In genomic region chr6:23465912-23466311, GRCh38 we compare ENCODE assay signal across 28 cellular contexts.
"Had no signal": no experiment of that assay in that cellular context is flagged by ENCODE, and none has a peak within 500 bp of the region (broad histone marks: within the 10 kb centered on the region; RNA-seq: fewer than 3 reads in every experiment).

No MANE protein-coding gene starts in this region.

- H3K27ac ChIP-seq: stomach, suprapubic skin, testis, thoracic aorta, thyroid gland, tibial artery, tibial nerve, transverse colon, upper lobe of left lung, upper lobe of right lung, uterus, vagina had no signal

- H3K36me3 Mint-ChIP-seq: stimulated activated effector memory CD8-positive, alpha-beta T cell treated with anti-CD3 and anti-CD28 coated beads, Interleukin-12 subunit alpha, Interleukin-12 subunit beta, amount 100 ng/mL, for 72 hours; stimulated activated memory B cell treated with anti-CD40 and anti-IgM and Interleukin-4, amounts not matched to agents 10 μg/mL and 1 μg/mL and 100 μg/mL, for 72 hours; stimulated activated naive B cell treated with anti-CD40 and anti-IgM and Interleukin-4, amounts not matched to agents 10 μg/mL and 1 μg/mL and 100 μg/mL, for 72 hours; type B pancreatic cell had no signal

- H3K9me3 Mint-ChIP-seq: stimulated activated naive CD8-positive, alpha-beta T cell treated with anti-CD3 and anti-CD28 coated beads, Interleukin-15, amount 100 ng/mL, for 72 hours; type B pancreatic cell had no signal

- H3K27me3 ChIP-seq: stomach, suprapubic skin, testis, thyroid gland, tibial artery, tibial nerve, transverse colon, upper lobe of left lung, upper lobe of right lung, uterus, vagina had no signal

- H3K27me3 Mint-ChIP-seq: stimulated activated memory B cell treated with anti-CD40 and anti-IgM and Interleukin-4, amounts not matched to agents 10 μg/mL and 1 μg/mL and 100 μg/mL, for 72 hours; stimulated activated naive B cell treated with anti-CD40 and anti-IgM and Interleukin-4, amounts not matched to agents 10 μg/mL and 1 μg/mL and 100 μg/mL, for 72 hours; type B pancreatic cell had no signal

- H3K4me3 Mint-ChIP-seq: stimulated activated effector memory CD8-positive, alpha-beta T cell treated with anti-CD3 and anti-CD28 coated beads, Interleukin-12 subunit alpha, Interleukin-12 subunit beta, amount 100 ng/mL, for 72 hours; stimulated activated memory B cell treated with anti-CD40 and anti-IgM and Interleukin-4, amounts not matched to agents 10 μg/mL and 1 μg/mL and 100 μg/mL, for 72 hours; stimulated activated naive B cell treated with anti-CD40 and anti-IgM and Interleukin-4, amounts not matched to agents 10 μg/mL and 1 μg/mL and 100 μg/mL, for 72 hours; stimulated activated naive CD8-positive, alpha-beta T cell treated with anti-CD3 and anti-CD28 coated beads, Interleukin-15, amount 100 ng/mL, for 72 hours; stimulated activated naive CD8-positive, alpha-beta T cell treated with anti-CD3 and anti-CD28 coated beads, Interleukin-15, Interleukin-2, amounts not matched to agents 100 ng/mL and 50 ng/mL, for 24 hours; type B pancreatic cell had no signal

- H3K27ac Mint-ChIP-seq: stimulated activated effector memory CD8-positive, alpha-beta T cell treated with anti-CD3 and anti-CD28 coated beads, Interleukin-12 subunit alpha, Interleukin-12 subunit beta, amount 100 ng/mL, for 72 hours; stimulated activated memory B cell treated with anti-CD40 and anti-IgM and Interleukin-4, amounts not matched to agents 10 μg/mL and 1 μg/mL and 100 μg/mL, for 72 hours; stimulated activated naive B cell treated with anti-CD40 and anti-IgM and Interleukin-4, amounts not matched to agents 10 μg/mL and 1 μg/mL and 100 μg/mL, for 72 hours; stimulated activated naive CD8-positive, alpha-beta T cell treated with anti-CD3 and anti-CD28 coated beads, Interleukin-15, amount 100 ng/mL, for 72 hours; stimulated activated naive CD8-positive, alpha-beta T cell treated with anti-CD3 and anti-CD28 coated beads, Interleukin-15, Interleukin-2, amounts not matched to agents 100 ng/mL and 50 ng/mL, for 24 hours; type B pancreatic cell had no signal

- H3K36me3 ChIP-seq: stomach, suprapubic skin, thoracic aorta, thyroid gland, tibial artery, tibial nerve, transverse colon, upper lobe of left lung, upper lobe of right lung, uterus, vagina had no signal

- ATAC-seq: stimulated activated effector memory CD8-positive, alpha-beta T cell treated with anti-CD3 and anti-CD28 coated beads, Interleukin-12 subunit alpha, Interleukin-12 subunit beta, amount 100 ng/mL, for 72 hours; stimulated activated memory B cell treated with anti-CD40 and anti-IgM and Interleukin-4, amounts not matched to agents 10 μg/mL and 1 μg/mL and 100 μg/mL, for 72 hours; stimulated activated naive B cell treated with anti-CD40 and anti-IgM and Interleukin-4, amounts not matched to agents 10 μg/mL and 1 μg/mL and 100 μg/mL, for 72 hours; stimulated activated naive CD8-positive, alpha-beta T cell treated with anti-CD3 and anti-CD28 coated beads, Interleukin-15, amount 100 ng/mL, for 72 hours; stimulated activated naive CD8-positive, alpha-beta T cell treated with anti-CD3 and anti-CD28 coated beads, Interleukin-15, Interleukin-2, amounts not matched to agents 100 U/mL and 50 U/mL, for 24 hours; upper lobe of right lung had no signal

- H3K4me3 ChIP-seq: stomach, suprapubic skin, testis, thoracic aorta, thyroid gland, tibial artery, tibial nerve, transverse colon, upper lobe of left lung, upper lobe of right lung, uterus, vagina had no signal

- DNase-seq: stimulated activated CD4-positive, alpha-beta T cell treated with anti-CD3 and anti-CD28 coated beads, Interleukin-2, amount 100 ng/mL, for 48 hours; stimulated activated CD4-positive, alpha-beta T cell treated with anti-CD3 and anti-CD28 coated beads, Interleukin-4, amount 100 ng/mL, for 1 hour; stimulated activated CD4-positive, alpha-beta T cell treated with anti-CD3 and anti-CD28 coated beads, Interleukin-4, amount 100 ng/mL, for 24 hours; stimulated activated CD4-positive, alpha-beta T cell treated with anti-CD3 and anti-CD28 coated beads, Interleukin-4, amount 100 ng/mL, for 4 hours; stimulated activated CD8-positive, alpha-beta memory T cell treated with anti-CD3 and anti-CD28 coated beads, Interleukin-4, amount 100 ng/mL, for 48 hours; stimulated activated naive B cell treated with anti-CD40 and anti-IgM and Interleukin-4, amounts not matched to agents 10 μg/mL and 1 μg/mL and 100 μg/mL, for 72 hours; stimulated activated naive CD4-positive, alpha-beta T cell; stimulated activated naive CD4-positive, alpha-beta T cell treated with Interleukin-2 at 50 U/mL for 16 hours; stimulated activated naive CD8-positive, alpha-beta T cell treated with anti-CD3 and anti-CD28 coated beads, Interleukin-15, amount 100 ng/mL, for 72 hours; stimulated activated naive CD8-positive, alpha-beta T cell treated with anti-CD3 and anti-CD28 coated beads, Interleukin-15, Interleukin-2, amounts not matched to agents 100 U/mL and 50 U/mL, for 24 hours; stomach; substantia nigra; testis; thyroid gland; tibial artery; transverse colon; trophoblast cell; upper lobe of left lung; upper lobe of right lung; uterus had no signal

- H3K9me3 ChIP-seq: suprapubic skin, testis, thoracic aorta, thyroid gland, tibial artery, tibial nerve, upper lobe of left lung, upper lobe of right lung, uterus, vagina had no signal

- H3K4me1 Mint-ChIP-seq: stimulated activated effector memory CD8-positive, alpha-beta T cell treated with anti-CD3 and anti-CD28 coated beads, Interleukin-12 subunit alpha, Interleukin-12 subunit beta, amount 100 ng/mL, for 72 hours; stimulated activated memory B cell treated with anti-CD40 and anti-IgM and Interleukin-4, amounts not matched to agents 10 μg/mL and 1 μg/mL and 100 μg/mL, for 72 hours; stimulated activated naive B cell treated with anti-CD40 and anti-IgM and Interleukin-4, amounts not matched to agents 10 μg/mL and 1 μg/mL and 100 μg/mL, for 72 hours; stimulated activated naive CD8-positive, alpha-beta T cell treated with anti-CD3 and anti-CD28 coated beads, Interleukin-15, amount 100 ng/mL, for 72 hours had no signal
